Comparison of ENCODE assay signal across 3 cellular contexts in genomic region chr1:81502705-81503104, GRCh38.
DNase-seq lines count a peak whose midpoint lies in the region; FAIRE-seq and TF ChIP-seq lines count a peak whose summit lies in the region.
"Not testable (repeated sequence)": the region's sequence is repeated elsewhere in the genome, so short reads cannot be mapped to it uniquely, and the experiment has no call there.

No MANE protein-coding gene starts in this region.

- not testable (repeated sequence) for H3K4me3 ChIP-seq in neural progenitor cell

- not testable (repeated sequence) for H3K9ac ChIP-seq in neural progenitor cell

- H4K20me1 ChIP-seq in neural progenitor cell (ENCODE audit: low read depth) = not testable (repeated sequence)

- H3K79me2 ChIP-seq in neural progenitor cell (ENCODE audit: low read depth) = not testable (repeated sequence)

- not testable (repeated sequence) for H3K9me3 Mint-ChIP-seq in neural crest cell, neural progenitor cell

- not testable (repeated sequence) for TF ChIP-seq CTCF in neural crest cell (conservative IDR thresholded peaks at IDR 0.05); neural progenitor cell (IDR thresholded peaks at IDR 0.05)

- H3K9me3 ChIP-seq in neural progenitor cell (ENCODE audit: low read depth) = not testable (repeated sequence)

- H3K27ac Mint-ChIP-seq in neural crest cell (ENCODE audit: unreplicated experiment) (peak overlapping the region; percentile 6), neural progenitor cell (peak overlapping the region; percentile 29)

- H3K4me1 Mint-ChIP-seq in neural crest cell = peaks cover 30% of the 10 kb centered on the region
- peaks cover 23% of the 10 kb centered on the region for H3K4me1 Mint-ChIP-seq in neural progenitor cell

- H3K4me3 Mint-ChIP-seq in neural crest cell, neural progenitor cell: not testable (repeated sequence)

- DNase-seq in neural crest cell (ENCODE audit: low read depth, low spot score); neural progenitor cell (ENCODE audit: low spot score); urothelium cell line (ENCODE audit: low spot score): not testable (repeated sequence)

- H3F3A ChIP-seq in neural progenitor cell (ENCODE audit: low read depth) = not testable (repeated sequence)

- H3K27me3 ChIP-seq in neural progenitor cell = not testable (repeated sequence)

- not testable (repeated sequence) for H3K36me3 Mint-ChIP-seq in neural crest cell (ENCODE audit: low read depth); neural progenitor cell

- not testable (repeated sequence) for H3K4me2 ChIP-seq in neural progenitor cell

- FAIRE-seq in urothelium cell line (lab: Jason Lieb, UNC) = peak; percentile 32

- H3K27ac ChIP-seq in neural progenitor cell = not testable (repeated sequence)

- H3K4me1 ChIP-seq in neural progenitor cell = not testable (repeated sequence)

- not testable (repeated sequence) for H3K27me3 Mint-ChIP-seq in neural crest cell (ENCODE audit: low read depth); neural progenitor cell (ENCODE audit: insufficient read depth, low read depth)

- not testable (repeated sequence) for H3K36me3 ChIP-seq in neural progenitor cell

- not testable (repeated sequence) for H2AFZ ChIP-seq in neural progenitor cell (replicated peaks)
